ENCODE assay signal across 1 cellular context in genomic region chr1:17167783-17168479, GRCh38.
TF ChIP-seq lines count a peak whose summit lies in the region.

No MANE protein-coding gene starts in this region.

TF ChIP-seq in GM12878, 131 proteins besides CTCF, POLR2A, EP300 and RAD21:
- TF ChIP-seq, protein P1, sequence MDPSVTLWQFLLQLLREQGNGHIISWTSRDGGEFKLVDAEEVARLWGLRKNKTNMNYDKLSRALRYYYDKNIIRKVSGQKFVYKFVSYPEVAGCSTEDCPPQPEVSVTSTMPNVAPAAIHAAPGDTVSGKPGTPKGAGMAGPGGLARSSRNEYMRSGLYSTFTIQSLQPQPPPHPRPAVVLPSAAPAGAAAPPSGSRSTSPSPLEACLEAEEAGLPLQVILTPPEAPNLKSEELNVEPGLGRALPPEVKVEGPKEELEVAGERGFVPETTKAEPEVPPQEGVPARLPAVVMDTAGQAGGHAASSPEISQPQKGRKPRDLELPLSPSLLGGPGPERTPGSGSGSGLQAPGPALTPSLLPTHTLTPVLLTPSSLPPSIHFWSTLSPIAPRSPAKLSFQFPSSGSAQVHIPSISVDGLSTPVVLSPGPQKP (IDR thresholded peaks at IDR 0.05; ENCODE audit: low read depth, low read length): no peak
- TF ChIP-seq BCL11A (IDR thresholded peaks at IDR 0.05; ENCODE audit: low read depth, low read length) (no peak), REST (IDR thresholded peaks at IDR 0.05; ENCODE audit: low read depth, low read length) (no peak), YY1 (IDR thresholded peaks at IDR 0.05; ENCODE audit: low read depth, low read length) (no peak), KDM1A (IDR thresholded peaks at IDR 0.05; ENCODE audit: borderline replicate concordance) (no peak), HDAC6 (IDR thresholded peaks at IDR 0.05; ENCODE audit: unreplicated experiment) (no peak), RCOR1 (conservative IDR thresholded peaks at IDR 0.05; ENCODE audit: low read depth, low read length) (no peak), CEBPB (IDR thresholded peaks at IDR 0.05; ENCODE audit: borderline replicate concordance in 1 of 2, low read depth in 2 of 2, low read length in 2 of 2) (no peak), SP1 (IDR thresholded peaks at IDR 0.05; ENCODE audit: low read depth, low read length) (no peak), BRCA1 (IDR thresholded peaks at IDR 0.05; ENCODE audit: low read depth, low read length) (no peak)
